19 cellular contexts compared by ENCODE assay signal in genomic region chr3:176522436-176522835, GRCh38.
DNase-seq lines count a peak whose midpoint lies in the region; ATAC-seq and TF ChIP-seq lines count a peak whose summit lies in the region.
"Had no signal": no experiment of that assay in that cellular context is flagged by ENCODE, and none has a peak within 500 bp of the region (broad histone marks: within the 10 kb centered on the region; RNA-seq: fewer than 3 reads in every experiment).

No MANE protein-coding gene starts in this region.

- WGBS in GM23248 (ENCODE audit: low coverage in 1 of 2, low lambda C conversion rate in 2 of 2, missing lambda C conversion rate in 2 of 2), 2 experiments = 58 to 59% methylated on average over 1 of the region's 1 CpG

- H3K9me2 ChIP-seq in GM23248 (ENCODE audit: insufficient read depth) = no peaks in the 10 kb centered on the region

- H3K4me1 ChIP-seq in GM23248 (ENCODE audit: insufficient read depth) (peaks cover 15% of the 10 kb centered on the region), SJCRH30 (peaks cover 24% of the 10 kb centered on the region)

- H3K27ac ChIP-seq in GM23248 (peak overlapping the region; percentile 42; the same call in 1 of the 2 replicates), SJCRH30 (peak overlapping the region; percentile 94)
- H3K27ac ChIP-seq: BLaER1 treated with 17β-estradiol and CSF1 and Interleukin-3, amounts not matched to agents 10 nM and 100 nM had no signal

- H3F3A ChIP-seq in GM23248 (ENCODE audit: insufficient read depth) = peaks cover 22% of the 10 kb centered on the region

- H3K27ac Mint-ChIP-seq in HFFc6 (peak overlapping the region; percentile 14; the same call in 1 of the 2 replicates), CD14-positive monocyte (no peak overlapping the region)
- no peak overlapping the region for H3K27ac Mint-ChIP-seq in stimulated activated effector memory CD8-positive, alpha-beta T cell treated with anti-CD3 and anti-CD28 coated beads, Interleukin-12 subunit alpha, Interleukin-12 subunit beta, amount 100 ng/mL, for 72 hours
- H3K27ac Mint-ChIP-seq: B cell; CD4-positive, CD25-positive, alpha-beta regulatory T cell; CD8-positive, alpha-beta memory T cell; IgD-negative memory B cell had no signal

- in situ Hi-C loops in GM23248 (cut with MboI) = no loop called here

- H3K27me3 ChIP-seq in GM23248 (replicated peaks; ENCODE audit: insufficient read depth) = no peaks in the 10 kb centered on the region
- no peaks in the 10 kb centered on the region for H3K27me3 ChIP-seq in SJCRH30
- H3K27me3 ChIP-seq: BLaER1 treated with 17β-estradiol and CSF1 and Interleukin-3, amounts not matched to agents 10 nM and 100 nM had no signal

- H3K9me3 ChIP-seq in GM23248 (ENCODE audit: low read depth) = no peaks in the 10 kb centered on the region
- H3K9me3 ChIP-seq in SJCRH30 (replicated peaks) = no peaks in the 10 kb centered on the region
- H3K9me3 ChIP-seq: BLaER1 treated with 17β-estradiol and CSF1 and Interleukin-3, amounts not matched to agents 10 nM and 100 nM had no signal

- H3K9me3 Mint-ChIP-seq in HFFc6 (no peaks in the 10 kb centered on the region), CD14-positive monocyte (peaks cover 0 to 9% (median 3%) of the 10 kb centered on the region in 7 donors)
- peaks cover 3% of the 10 kb centered on the region for H3K9me3 Mint-ChIP-seq in stimulated activated effector memory CD8-positive, alpha-beta T cell treated with anti-CD3 and anti-CD28 coated beads, Interleukin-12 subunit alpha, Interleukin-12 subunit beta, amount 100 ng/mL, for 72 hours

- H3K4me1 Mint-ChIP-seq in HFFc6 (ENCODE audit: low read depth) = peaks cover 38% of the 10 kb centered on the region; the same call in 1 of the 2 replicates
- no peaks in the 10 kb centered on the region for H3K4me1 Mint-ChIP-seq in stimulated activated effector memory CD8-positive, alpha-beta T cell treated with anti-CD3 and anti-CD28 coated beads, Interleukin-12 subunit alpha, Interleukin-12 subunit beta, amount 100 ng/mL, for 72 hours
- no peaks in the 10 kb centered on the region for H3K4me1 Mint-ChIP-seq in CD14-positive monocyte
- H3K4me1 Mint-ChIP-seq: B cell; CD4-positive, CD25-positive, alpha-beta regulatory T cell; CD8-positive, alpha-beta memory T cell; IgD-negative memory B cell had no signal

- no peak overlapping the region for H3K4me2 ChIP-seq in GM23248 (ENCODE audit: unreplicated experiment)
- H3K4me2 ChIP-seq: BLaER1 treated with 17β-estradiol and CSF1 and Interleukin-3, amounts not matched to agents 10 nM and 100 nM had no signal

- H2AFZ ChIP-seq in GM23248 = no peak overlapping the region

- H3K79me2 ChIP-seq in GM23248 (ENCODE audit: insufficient read depth) = no peaks in the 10 kb centered on the region

- H3K9ac ChIP-seq in GM23248 = no peak overlapping the region
- H3K9ac ChIP-seq: BLaER1 treated with 17β-estradiol and CSF1 and Interleukin-3, amounts not matched to agents 10 nM and 100 nM had no signal

- H3K4me3 Mint-ChIP-seq in HFFc6 (0 out of 2 replicates have a peak overlapping the region, but pooled peaks have one; percentile 42), CD14-positive monocyte (no peak overlapping the region)
- no peak overlapping the region for H3K4me3 Mint-ChIP-seq in stimulated activated effector memory CD8-positive, alpha-beta T cell treated with anti-CD3 and anti-CD28 coated beads, Interleukin-12 subunit alpha, Interleukin-12 subunit beta, amount 100 ng/mL, for 72 hours
- H3K4me3 Mint-ChIP-seq: B cell; CD4-positive, CD25-positive, alpha-beta regulatory T cell; CD8-positive, alpha-beta memory T cell; H9; IgD-negative memory B cell had no signal

- no peak for DNase-seq in GM23248
- no peak for DNase-seq in HFFc6
- no peak for DNase-seq in SJCRH30
- DNase-seq in stimulated activated effector memory CD8-positive, alpha-beta T cell treated with anti-CD3 and anti-CD28 coated beads, Interleukin-12 subunit alpha, Interleukin-12 subunit beta, amount 100 ng/mL, for 72 hours (ENCODE audit: low spot score in 2 of 2) = no peak
- no peak for DNase-seq in CD14-positive monocyte (ENCODE audit: low spot score)
- DNase-seq in NCI-H2107 treated with DMSO at 0.1 percent for 48 hours (lab: John Stamatoyannopoulos, UW; ENCODE audit: unreplicated experiment) = no peak
- no peak for DNase-seq in NCI-H128 (lab: John Stamatoyannopoulos, UW; ENCODE audit: unreplicated experiment)
- DNase-seq: CD4-positive, CD25-positive, alpha-beta regulatory T cell; CD8-positive, alpha-beta memory T cell; COR-L47; DMS 273 treated with DMSO at 0.1 percent for 48 hours; DMS53; DND-41; H9; KBM-7 had no signal

- H3K36me3 Mint-ChIP-seq in HFFc6 (ENCODE audit: low read depth) (no peaks in the 10 kb centered on the region; the same call in 1 of the 2 replicates), CD14-positive monocyte (no peaks in the 10 kb centered on the region)
- H3K36me3 Mint-ChIP-seq in stimulated activated effector memory CD8-positive, alpha-beta T cell treated with anti-CD3 and anti-CD28 coated beads, Interleukin-12 subunit alpha, Interleukin-12 subunit beta, amount 100 ng/mL, for 72 hours = no peaks in the 10 kb centered on the region
- H3K36me3 Mint-ChIP-seq: CD4-positive, CD25-positive, alpha-beta regulatory T cell; CD8-positive, alpha-beta memory T cell; IgD-negative memory B cell had no signal

- H3K36me3 ChIP-seq in GM23248 (ENCODE audit: low read depth) (no peaks in the 10 kb centered on the region), SJCRH30 (no peaks in the 10 kb centered on the region)
- H3K36me3 ChIP-seq: BLaER1 treated with 17β-estradiol and CSF1 and Interleukin-3, amounts not matched to agents 10 nM and 100 nM had no signal

- intact Hi-C loops in CD14-positive monocyte (cut with micrococcal nuclease) = no loop called here

- H3K27me3 Mint-ChIP-seq in HFFc6 (ENCODE audit: insufficient read depth) = no peaks in the 10 kb centered on the region
- H3K27me3 Mint-ChIP-seq in CD14-positive monocyte (ENCODE audit: low read depth in 3 of 3) = no peaks in the 10 kb centered on the region
- H3K27me3 Mint-ChIP-seq: B cell; CD4-positive, CD25-positive, alpha-beta regulatory T cell; CD8-positive, alpha-beta memory T cell; IgD-negative memory B cell had no signal

- ATAC-seq in stimulated activated effector memory CD8-positive, alpha-beta T cell treated with anti-CD3 and anti-CD28 coated beads, Interleukin-12 subunit alpha, Interleukin-12 subunit beta, amount 100 ng/mL, for 72 hours = peak; percentile 26
- ATAC-seq: HepG2 had no signal

- no peaks in the 10 kb centered on the region for H4K20me1 ChIP-seq in GM23248 (ENCODE audit: insufficient read depth)
- H4K20me1 ChIP-seq: BLaER1 treated with 17β-estradiol and CSF1 and Interleukin-3, amounts not matched to agents 10 nM and 100 nM had no signal

- H3K4me3 ChIP-seq in GM23248 (no peak overlapping the region), SJCRH30 (no peak overlapping the region)
- H3K4me3 ChIP-seq: BLaER1 treated with 17β-estradiol and CSF1 and Interleukin-3, amounts not matched to agents 10 nM and 100 nM had no signal

- TF ChIP-seq CTCF in HFFc6 (IDR thresholded peaks at IDR 0.05) (no peak), CD14-positive monocyte (IDR thresholded peaks at IDR 0.05) (no peak)
